13 cellular contexts compared by ENCODE assay signal in the genomic region with DNA sequence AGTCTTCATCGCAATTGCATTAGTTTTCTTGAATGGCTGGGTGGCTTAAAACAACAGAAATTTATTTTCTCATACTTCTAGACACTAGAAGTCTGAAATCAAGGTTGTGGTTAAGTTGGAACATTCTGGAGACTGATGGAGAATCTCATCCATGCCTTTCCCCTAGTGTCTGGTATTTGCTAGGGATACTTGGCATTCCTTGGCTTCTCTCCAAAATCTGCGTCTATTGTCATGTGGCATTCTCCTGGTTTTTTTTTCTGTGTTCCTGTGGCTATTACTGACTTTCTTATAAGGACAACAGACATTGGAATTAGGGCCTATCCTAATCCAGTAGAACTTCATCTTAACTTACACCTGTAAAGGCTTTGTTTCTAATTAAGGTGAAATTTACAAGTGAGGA.
DNase-seq lines count a peak whose midpoint lies in the region; ATAC-seq, FAIRE-seq and TF ChIP-seq lines count a peak whose summit lies in the region.
"Had no signal": no experiment of that assay in that cellular context is flagged by ENCODE, and none has a peak within 500 bp of the region (broad histone marks: within the 10 kb centered on the region; RNA-seq: fewer than 3 reads in every experiment).

No MANE protein-coding gene starts in this region.

- 36 to 46% methylated on average over 2 of the region's 2 CpGs for WGBS in body of pancreas, 2 donors

- TF ChIP-seq CTCF in astrocyte of the cerebellum (IDR thresholded peaks at IDR 0.05; ENCODE audit: low read depth, low read length, missing control alignments) (peak; percentile 31), keratinocyte (optimal IDR thresholded peaks at IDR 0.05 in 1 of 3, IDR thresholded peaks at IDR 0.05 in 1 of 3, conservative IDR thresholded peaks at IDR 0.05 in 1 of 3; ENCODE audit: extremely low read depth in 1 of 3, insufficient read depth in 2 of 3, low read length in 3 of 3) (peak in 1 of 3 experiments; percentile 16), body of pancreas (IDR thresholded peaks at IDR 0.05) (no peak)

- no peak overlapping the region for H3K27ac ChIP-seq in keratinocyte (ENCODE audit: control insufficient read depth, insufficient read depth, low read length)
- H3K27ac ChIP-seq in body of pancreas = no peak overlapping the region
- H3K27ac ChIP-seq: upper lobe of right lung had no signal

- H3K4me3 ChIP-seq in astrocyte of the cerebellum (ENCODE audit: low read depth, low read length) (no peak overlapping the region), keratinocyte (ENCODE audit: control insufficient read depth in 2 of 3, extremely low read depth in 1 of 3, insufficient read depth in 2 of 3, low read depth in 1 of 3, low read length in 3 of 3) (no peak overlapping the region), body of pancreas (no peak overlapping the region)
- H3K4me3 ChIP-seq: upper lobe of right lung had no signal

- ATAC-seq in HG02981 (IDR thresholded peaks at IDR 0.05; ENCODE audit: unreplicated experiment) = no peak
- ATAC-seq in HG02840 (IDR thresholded peaks at IDR 0.05; ENCODE audit: low FRiP score, unreplicated experiment) = no peak
- ATAC-seq in body of pancreas = no peak
- ATAC-seq: natural killer cell, upper lobe of right lung had no signal

- no peaks in the 10 kb centered on the region for H3K27me3 ChIP-seq in keratinocyte (ENCODE audit: control insufficient read depth, extremely low read depth, insufficient read depth, low read length)
- H3K27me3 ChIP-seq in body of pancreas = no peaks in the 10 kb centered on the region
- H3K27me3 ChIP-seq: upper lobe of right lung had no signal

- no peak overlapping the region for H2AFZ ChIP-seq in keratinocyte (ENCODE audit: control insufficient read depth, low read length)

- H4K20me1 ChIP-seq in keratinocyte (ENCODE audit: control insufficient read depth, extremely low read depth, insufficient read depth, low read length) = no peaks in the 10 kb centered on the region

- no peak for TF ChIP-seq POLR2A in body of pancreas (IDR thresholded peaks at IDR 0.05)

- dilution Hi-C loops in keratinocyte (cut with MboI; ENCODE audit: extremely low pct_ligation_motif_present, low sequenced_read_pairs) = no loop called here

- no peaks in the 10 kb centered on the region for H3K9me3 ChIP-seq in keratinocyte (ENCODE audit: control insufficient read depth, low read depth, low read length)
- no peaks in the 10 kb centered on the region for H3K9me3 ChIP-seq in body of pancreas
- H3K9me3 ChIP-seq: upper lobe of right lung had no signal

- intact Hi-C loops in body of pancreas (cut with DNase I) = no loop called here

- in situ Hi-C loops in Caki2 (cut with HindIII; ENCODE audit: low pct_unique_long_range_greater_than_20kb, low sequenced_read_pairs) (no loop called here), astrocyte of the cerebellum (cut with HindIII; ENCODE audit: low sequenced_read_pairs) (no loop called here)

- H3K79me2 ChIP-seq in keratinocyte (ENCODE audit: control insufficient read depth, insufficient read depth, low read length) = no peaks in the 10 kb centered on the region

- no peaks in the 10 kb centered on the region for H3K9me1 ChIP-seq in keratinocyte (ENCODE audit: control insufficient read depth, extremely low read depth, insufficient read depth, low read length)

- no peak overlapping the region for H3K4me2 ChIP-seq in keratinocyte (ENCODE audit: control insufficient read depth, extremely low read depth, insufficient read depth, low read depth, low read length)

- H3K9ac ChIP-seq in keratinocyte (ENCODE audit: control insufficient read depth, extremely low read depth, insufficient read depth, low read length) = no peak overlapping the region

- no peaks in the 10 kb centered on the region for H3K4me1 ChIP-seq in keratinocyte (ENCODE audit: control insufficient read depth, extremely low read depth, insufficient read depth, low read length)
- no peaks in the 10 kb centered on the region for H3K4me1 ChIP-seq in body of pancreas
- H3K4me1 ChIP-seq: upper lobe of right lung had no signal

- peak; percentile 90 for DNase-seq in Caki2 (ENCODE audit: low read depth)
- DNase-seq in LHCN-M2 (ENCODE audit: low read depth) = peak; percentile 90
- DNase-seq in astrocyte of the cerebellum (ENCODE audit: low read depth) = peak; percentile 69
- peak; percentile 0 for DNase-seq in keratinocyte (ENCODE audit: low read depth, low spot score)
- no peak for DNase-seq in DMS153 treated with DMSO at 0.1 percent for 48 hours (lab: John Stamatoyannopoulos, UW; ENCODE audit: unreplicated experiment)
- no peak for DNase-seq in body of pancreas
- DNase-seq: DND-41, Kasumi-1, natural killer cell, OCI-M1, upper lobe of right lung had no signal

- H3K36me3 ChIP-seq in keratinocyte (ENCODE audit: control insufficient read depth in 2 of 2, extremely low read depth in 1 of 2, insufficient read depth in 2 of 2, low read length in 2 of 2) = no peaks in the 10 kb centered on the region
- no peaks in the 10 kb centered on the region for H3K36me3 ChIP-seq in body of pancreas (replicated peaks in 1 of 2; ENCODE audit: insufficient read depth in 1 of 2, low read depth in 2 of 2)
- H3K36me3 ChIP-seq: upper lobe of right lung had no signal

- peak; percentile 36 for FAIRE-seq in keratinocyte (lab: Jason Lieb, UNC)

Comparison
In these comparisons a context has a peak if more than half of its experiments do, and no peak if none do; other contexts are left out.
1. DNase-seq: peak in Caki2 (single experiment), LHCN-M2 (single experiment), astrocyte of the cerebellum (single experiment) and keratinocyte (single experiment); none in DMS153 treated with DMSO at 0.1 percent for 48 hours (single experiment) and body of pancreas (0 of 4).